8 cellular contexts compared by ENCODE assay signal in genomic region chr1:246931549-246932365, GRCh38. TPM values are rescaled to one million over a fixed set of nuclear protein-coding genes. Genes with fewer than 3 reads are reported as not detected.
DNase-seq lines count a peak whose midpoint lies in the region; ATAC-seq and TF ChIP-seq lines count a peak whose summit lies in the region.

AHCTF1 (minus strand) TSS chr1:246931948; CDS start chr1:246918370, 13,578 bp downstream.

- H3K27me3 ChIP-seq in gastroesophageal sphincter: no peaks in the 10 kb centered on the region

- H3K36me3 ChIP-seq in SK-N-MC (ENCODE audit: insufficient read depth, low read length) (peaks cover 40% of the 10 kb centered on the region), gastroesophageal sphincter (peaks cover 0 to 7% of the 10 kb centered on the region in 2 donors)

- peak within 1 kb of the TSS; percentile 96 for H3K4me3 Mint-ChIP-seq in HFFc6
- peak within 1 kb of the TSS; percentile 96 for H3K4me3 Mint-ChIP-seq in activated naive CD4-positive, alpha-beta T cell treated with anti-CD3 and anti-CD28 coated beads, Interleukin-2, amount 10 ng/mL, durations not matched to agents 7 days and 5 days

- TF ChIP-seq EP300 in gastroesophageal sphincter (IDR thresholded peaks at IDR 0.05): no peak

- peaks cover 16% of the 10 kb centered on the region for H3K4me1 Mint-ChIP-seq in HFFc6 (ENCODE audit: low read depth)
- H3K4me1 Mint-ChIP-seq in activated naive CD4-positive, alpha-beta T cell treated with anti-CD3 and anti-CD28 coated beads, Interleukin-2, amount 10 ng/mL, durations not matched to agents 7 days and 5 days: peaks cover 34% of the 10 kb centered on the region

- CTCF ChIA-PET in activated naive CD4-positive, alpha-beta T cell treated with anti-CD3 and anti-CD28 coated beads, Interleukin-2, amount 10 ng/mL, durations not matched to agents 7 days and 5 days (lab: Charles Lee): no interaction called here

- peaks cover 0 to 44% (median 14%) of the 10 kb centered on the region in 3 donors for H3K4me1 ChIP-seq in gastroesophageal sphincter

- H3K9me3 ChIP-seq in SK-N-MC (ENCODE audit: low read depth, low read length) (peaks cover 6% of the 10 kb centered on the region; the same call in 1 of the 2 replicates), gastroesophageal sphincter (no peaks in the 10 kb centered on the region)

- peak; percentile 97 for ATAC-seq in gastroesophageal sphincter

- TF ChIP-seq CTCF in HFFc6 (IDR thresholded peaks at IDR 0.05) (no peak; the same call in 1 of the 2 replicates), NB4 (IDR thresholded peaks at IDR 0.05; ENCODE audit: low read depth, low read length) (no peak), gastroesophageal sphincter (IDR thresholded peaks at IDR 0.05) (peak in 2 of 4 experiments; percentile 14 to 25)

- H3K27ac Mint-ChIP-seq in HFFc6: peak within 1 kb of the TSS; percentile 89
- H3K27ac Mint-ChIP-seq in activated naive CD4-positive, alpha-beta T cell treated with anti-CD3 and anti-CD28 coated beads, Interleukin-2, amount 10 ng/mL, durations not matched to agents 7 days and 5 days: peak within 1 kb of the TSS; percentile 98

- H3K36me3 Mint-ChIP-seq in HFFc6 (ENCODE audit: low read depth): peaks cover 33% of the 10 kb centered on the region
- H3K36me3 Mint-ChIP-seq in activated naive CD4-positive, alpha-beta T cell treated with anti-CD3 and anti-CD28 coated beads, Interleukin-2, amount 10 ng/mL, durations not matched to agents 7 days and 5 days: peaks cover 32% of the 10 kb centered on the region

- DNase-seq in GM04503 (ENCODE audit: low read depth): peak; percentile 91
- peak; percentile 98 for DNase-seq in HFFc6
- DNase-seq in NB4 (ENCODE audit: low read depth): peak; percentile 97
- DNase-seq in SK-N-MC (ENCODE audit: low read depth, low spot score): peak; percentile 92
- DNase-seq in activated naive CD4-positive, alpha-beta T cell treated with anti-CD3 and anti-CD28 coated beads, Interleukin-2, amount 10 ng/mL, durations not matched to agents 7 days and 5 days: peak; percentile 97
- DNase-seq in non-pigmented ciliary epithelial cell (ENCODE audit: low read depth): peak; percentile 89
- DNase-seq in superior temporal gyrus (ENCODE audit: extremely low spot score): peak; percentile 98

- no peaks in the 10 kb centered on the region for H3K27me3 Mint-ChIP-seq in HFFc6 (ENCODE audit: insufficient read depth)
- H3K27me3 Mint-ChIP-seq in activated naive CD4-positive, alpha-beta T cell treated with anti-CD3 and anti-CD28 coated beads, Interleukin-2, amount 10 ng/mL, durations not matched to agents 7 days and 5 days: peaks cover 10% of the 10 kb centered on the region

- no peaks in the 10 kb centered on the region for H3K9me3 Mint-ChIP-seq in HFFc6
- H3K9me3 Mint-ChIP-seq in activated naive CD4-positive, alpha-beta T cell treated with anti-CD3 and anti-CD28 coated beads, Interleukin-2, amount 10 ng/mL, durations not matched to agents 7 days and 5 days: no peaks in the 10 kb centered on the region

- H3K4me3 ChIP-seq in NB4 (ENCODE audit: low read depth, low read length) (peak within 1 kb of the TSS; percentile 100), SK-N-MC (peak within 1 kb of the TSS; percentile 81), gastroesophageal sphincter (peak within 1 kb of the TSS; percentile 72 to 99)

- peak within 1 kb of the TSS; percentile 91 for H3K9ac ChIP-seq in SK-N-MC (ENCODE audit: insufficient read length)

- 0% methylated on average over 19 of the region's 90 CpGs; no CpG with 5 or more reads in 1 of the 2 donors for WGBS in gastroesophageal sphincter (ENCODE audit: low coverage in 1 of 2), 2 donors

- H3K27ac ChIP-seq in SK-N-MC (peak within 1 kb of the TSS; percentile 83), gastroesophageal sphincter (peak within 1 kb of the TSS; percentile 85 to 99 (median 98))

- peak; percentile 97 for TF ChIP-seq POLR2A in NB4 (IDR thresholded peaks at IDR 0.05; ENCODE audit: extremely low read depth, insufficient read length)
- TF ChIP-seq POLR2A in gastroesophageal sphincter (IDR thresholded peaks at IDR 0.05): peak; percentile 97

RNA-seq across cellular contexts. Expression of gene AHCTF1, which starts in this region (rescaled TPM):
- 10 to 100 TPM; 28.2 to 32.8 (median 30.6) TPM for total RNA-seq in HFFc6 (2021; fragmentation: NEBNext Ultra II Directional; extraction: Animal tissue kit (Norgen Biotek cat#: 25700))
- total RNA-seq in gastroesophageal sphincter: 10 to 100 TPM; 37.4 to 69.6 (median 45.2) TPM

Comparison
In these comparisons a context has a peak if more than half of its experiments do, and no peak if none do; other contexts are left out.
1. Peak in every context shown above with its lines: DNase-seq, ATAC-seq, H3K4me3 ChIP-seq and H3K27ac ChIP-seq.